ENCODE assay signal across 9 cellular contexts in the genomic region with DNA sequence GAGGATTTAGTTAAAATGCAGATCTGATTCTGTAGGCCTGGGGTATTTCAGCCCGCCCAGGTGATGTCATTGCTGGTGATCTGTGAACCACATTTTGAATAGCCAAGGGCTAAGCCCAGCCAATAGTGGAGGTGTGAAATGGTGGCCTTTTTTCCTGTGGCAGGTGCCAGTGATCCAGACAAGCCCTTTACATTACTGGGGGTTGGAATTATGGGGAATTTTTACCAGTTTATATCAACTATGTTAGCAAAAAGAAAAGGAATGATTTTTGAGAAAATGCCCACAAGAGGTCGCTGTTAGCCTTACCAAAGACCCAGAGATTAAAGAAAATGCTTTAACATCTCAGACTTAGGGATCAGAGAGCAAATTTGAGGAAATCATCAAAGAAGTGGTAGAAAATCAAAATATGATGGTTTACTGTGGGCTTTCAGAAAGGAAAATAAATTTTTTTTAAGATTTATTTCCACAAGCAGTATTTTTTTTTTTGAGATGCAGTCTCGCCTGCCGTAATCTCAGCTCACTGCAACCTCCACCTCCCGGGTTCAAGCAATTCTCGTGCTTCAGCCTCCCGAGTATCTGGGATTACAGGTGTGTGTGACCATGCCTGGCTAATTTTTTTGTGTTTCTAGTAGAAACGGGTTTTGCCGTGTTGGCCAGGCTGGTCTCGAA. TPM values are rescaled to one million over a fixed set of nuclear protein-coding genes. Genes with fewer than 3 reads are reported as not detected.
DNase-seq lines count a peak whose midpoint lies in the region; ATAC-seq, FAIRE-seq and TF ChIP-seq lines count a peak whose summit lies in the region.
"Had no signal": no experiment of that assay in that cellular context is flagged by ENCODE, and none has a peak within 500 bp of the region (broad histone marks: within the 10 kb centered on the region; RNA-seq: fewer than 3 reads in every experiment).

No MANE protein-coding gene starts in this region.

- TF ChIP-seq CTCF in endothelial cell of umbilical vein (IDR thresholded peaks at IDR 0.05; ENCODE audit: extremely low read depth in 1 of 2, insufficient read depth in 1 of 2, low read depth in 1 of 2, low read length in 2 of 2) (peak; percentile 46 to 56), neural crest cell (conservative IDR thresholded peaks at IDR 0.05) (peak; percentile 85)

- H3K27ac Mint-ChIP-seq in activated CD8-positive, alpha-beta memory T cell treated with anti-CD3 and anti-CD28 coated beads, Interleukin-2, amount 10 ng/mL, durations not matched to agents 7 days and 5 days = no peak overlapping the region
- H3K27ac Mint-ChIP-seq in neural crest cell (ENCODE audit: unreplicated experiment) = no peak overlapping the region
- H3K27ac Mint-ChIP-seq: stimulated activated effector memory CD8-positive, alpha-beta T cell treated with anti-CD3 and anti-CD28 coated beads, Interleukin-12 subunit alpha, Interleukin-12 subunit beta, amount 100 ng/mL, for 72 hours had no signal

- BruUV-seq in endothelial cell of umbilical vein (replicated peaks; lab: Mats Ljungman, UMichigan) = no TSS peak

- no peaks in the 10 kb centered on the region for H3K9me3 ChIP-seq in endothelial cell of umbilical vein (replicated peaks; ENCODE audit: control insufficient read depth, insufficient read depth, low read length)

- H3K79me2 ChIP-seq in endothelial cell of umbilical vein (ENCODE audit: control insufficient read depth, insufficient read depth, low read length) = peaks cover 19% of the 10 kb centered on the region

- H3K27ac ChIP-seq in endothelial cell of umbilical vein (ENCODE audit: insufficient read depth, low read depth, low read length) = no peak overlapping the region

- H3K36me3 ChIP-seq in endothelial cell of umbilical vein (ENCODE audit: control insufficient read depth in 2 of 2, extremely low read depth in 1 of 2, insufficient read depth in 2 of 2, low read length in 2 of 2) = no peaks in the 10 kb centered on the region

- H3K4me1 ChIP-seq in endothelial cell of umbilical vein (ENCODE audit: control insufficient read depth, extremely low read depth, insufficient read depth, low read length) = peaks cover 6% of the 10 kb centered on the region

- H3K4me1 Mint-ChIP-seq in activated CD8-positive, alpha-beta memory T cell treated with anti-CD3 and anti-CD28 coated beads, Interleukin-2, amount 10 ng/mL, durations not matched to agents 7 days and 5 days = peaks cover 18% of the 10 kb centered on the region
- H3K4me1 Mint-ChIP-seq in neural crest cell = peaks cover 23% of the 10 kb centered on the region

- no peak for ATAC-seq in activated CD8-positive, alpha-beta memory T cell treated with anti-CD3 and anti-CD28 coated beads, Interleukin-2, amount 10 ng/mL, durations not matched to agents 7 days and 5 days
- ATAC-seq in HG03196 (IDR thresholded peaks at IDR 0.05; ENCODE audit: unreplicated experiment) = no peak
- ATAC-seq: stimulated activated effector memory CD8-positive, alpha-beta T cell treated with anti-CD3 and anti-CD28 coated beads, Interleukin-12 subunit alpha, Interleukin-12 subunit beta, amount 100 ng/mL, for 72 hours had no signal

- no peak overlapping the region for H3K4me2 ChIP-seq in endothelial cell of umbilical vein (ENCODE audit: insufficient read depth, low read length)

- H3K9me1 ChIP-seq in endothelial cell of umbilical vein (replicated peaks; ENCODE audit: control insufficient read depth, extremely low read depth, insufficient read depth, low read length) = no peaks in the 10 kb centered on the region

- no peak overlapping the region for H3K9ac ChIP-seq in endothelial cell of umbilical vein (replicated peaks; ENCODE audit: extremely low read depth, insufficient read depth, low read length)

- peak; percentile 42 for DNase-seq in activated CD8-positive, alpha-beta memory T cell treated with anti-CD3 and anti-CD28 coated beads, Interleukin-2, amount 10 ng/mL, durations not matched to agents 7 days and 5 days
- DNase-seq in activated CD8-positive, alpha-beta memory T cell treated with anti-CD3 and anti-CD28 coated beads, Interleukin-2, amount 50 U/mL, for 4 hours = no peak
- DNase-seq in Jurkat, Clone E6-1 (ENCODE audit: low read depth, low spot score) = peak; percentile 50
- DNase-seq in RPMI8226 (peak; percentile 63), endothelial cell of umbilical vein (ENCODE audit: low read depth, low spot score) (peak; percentile 59), neural crest cell (ENCODE audit: low read depth, low spot score) (peak; percentile 34)
- no peak for DNase-seq in effector CD8-positive, alpha-beta T cell (lab: John Stamatoyannopoulos, UW)

- no peaks in the 10 kb centered on the region for H3K9me3 Mint-ChIP-seq in activated CD8-positive, alpha-beta memory T cell treated with anti-CD3 and anti-CD28 coated beads, Interleukin-2, amount 10 ng/mL, durations not matched to agents 7 days and 5 days (ENCODE audit: low read depth)
- peaks cover 5% of the 10 kb centered on the region for H3K9me3 Mint-ChIP-seq in neural crest cell

- intact Hi-C loops in endothelial cell of umbilical vein (cut with micrococcal nuclease) = loop anchor here (1.0 to 5.0 kb wide), 3 partner anchors 41 to 327 kb away; partner anchors contain the start of genes IQCK and KNOP1

- H3K27me3 ChIP-seq in endothelial cell of umbilical vein (ENCODE audit: control insufficient read depth in 2 of 2, insufficient read depth in 2 of 2, low read length in 2 of 2) = no peaks in the 10 kb centered on the region

- dilution Hi-C loops in endothelial cell of umbilical vein (cut with MboI; ENCODE audit: extremely low pct_ligation_motif_present, low sequenced_read_pairs) = no loop called here

- peaks cover 3% of the 10 kb centered on the region for H4K20me1 ChIP-seq in endothelial cell of umbilical vein (replicated peaks; ENCODE audit: control insufficient read depth, extremely low read depth, insufficient read depth, low read length)

- H3K4me3 ChIP-seq in Jurkat, Clone E6-1 (ENCODE audit: low read length) = no peak overlapping the region
- no peak overlapping the region for H3K4me3 ChIP-seq in endothelial cell of umbilical vein (replicated peaks in 1 of 3; ENCODE audit: insufficient read depth in 1 of 3, low read depth in 1 of 3, low read length in 3 of 3)

- H3K36me3 Mint-ChIP-seq in activated CD8-positive, alpha-beta memory T cell treated with anti-CD3 and anti-CD28 coated beads, Interleukin-2, amount 10 ng/mL, durations not matched to agents 7 days and 5 days = peaks cover 6% of the 10 kb centered on the region
- peaks cover 10% of the 10 kb centered on the region for H3K36me3 Mint-ChIP-seq in neural crest cell (ENCODE audit: low read depth)

- no peak overlapping the region for H3K4me3 Mint-ChIP-seq in activated CD8-positive, alpha-beta memory T cell treated with anti-CD3 and anti-CD28 coated beads, Interleukin-2, amount 10 ng/mL, durations not matched to agents 7 days and 5 days
- H3K4me3 Mint-ChIP-seq in neural crest cell = peak overlapping the region; percentile 77
- H3K4me3 Mint-ChIP-seq: stimulated activated effector memory CD8-positive, alpha-beta T cell treated with anti-CD3 and anti-CD28 coated beads, Interleukin-12 subunit alpha, Interleukin-12 subunit beta, amount 100 ng/mL, for 72 hours had no signal

- no peaks in the 10 kb centered on the region for H3K27me3 Mint-ChIP-seq in activated CD8-positive, alpha-beta memory T cell treated with anti-CD3 and anti-CD28 coated beads, Interleukin-2, amount 10 ng/mL, durations not matched to agents 7 days and 5 days
- H3K27me3 Mint-ChIP-seq in neural crest cell (ENCODE audit: low read depth) = no peaks in the 10 kb centered on the region

- POLR2A ChIA-PET in endothelial cell of umbilical vein (lab: Charles Lee) = no interaction called here

- peak; percentile 88 for FAIRE-seq in endothelial cell of umbilical vein (lab: Jason Lieb, UNC)

- H2AFZ ChIP-seq in endothelial cell of umbilical vein (ENCODE audit: low read depth, low read length) = no peak overlapping the region

- no peak for TF ChIP-seq POLR2A in endothelial cell of umbilical vein (IDR thresholded peaks at IDR 0.05; ENCODE audit: low read depth, low read length)

- CTCF ChIA-PET in activated CD8-positive, alpha-beta memory T cell treated with anti-CD3 and anti-CD28 coated beads, Interleukin-2, amount 10 ng/mL, durations not matched to agents 7 days and 5 days (lab: Charles Lee) = interaction anchor here (0.6 to 6.4 kb wide), 6 partner anchors 9 to 327 kb away, joined by 3 to 41 read pairs (median 4); partner anchors contain the start of gene CCP110
- CTCF ChIA-PET in endothelial cell of umbilical vein (lab: Charles Lee) = interaction anchor here (0.7 to 2.2 kb wide), 5 partner anchors 24 to 348 kb away, joined by 3 to 8 read pairs (median 4); no protein-coding TSS in a partner anchor

RNA-seq across cellular contexts. Expression of gene VPS35L, which starts 3.9 kb away (rescaled TPM):
- total RNA-seq in activated CD8-positive, alpha-beta memory T cell treated with anti-CD3 and anti-CD28 coated beads, Interleukin-2, amount 10 ng/mL, durations not matched to agents 7 days and 5 days = 10 to 100 TPM; 43.4 to 47.7 TPM
- polyA plus RNA-seq in Jurkat, Clone E6-1 (2012; ENCODE audit: insufficient read depth, insufficient read length) = 10.8 TPM
- 80.2 and 91.1 TPM in 2 replicates for total RNA-seq in endothelial cell of umbilical vein
- polyA plus RNA-seq in endothelial cell of umbilical vein = 43.7 and 49.1 TPM in 2 replicates
- polyA plus RNA-seq in endothelial cell of umbilical vein (2011; cell fraction: cytosol; rRNA removed) = 43.0 and 54.1 TPM in 2 replicates
- polyA plus RNA-seq in endothelial cell of umbilical vein (2011; cell fraction: nucleus; rRNA removed) = 79.7 and 86.1 TPM in 2 replicates
- 50.2 and 54.4 TPM in 2 replicates for polyA plus RNA-seq in endothelial cell of umbilical vein (2012)
- 131 and 172 TPM in 2 replicates for polyA minus RNA-seq in endothelial cell of umbilical vein
- polyA minus RNA-seq in endothelial cell of umbilical vein (2011; cell fraction: cytosol; rRNA and poly(A)+ RNA removed) = 6.9 TPM
- polyA minus RNA-seq in endothelial cell of umbilical vein (2011; cell fraction: nucleus; rRNA and poly(A)+ RNA removed) = 127 and 144 TPM in 2 replicates
- total RNA-seq in neural crest cell = 59.1 and 63.6 TPM in 2 replicates

RNA-seq across cellular contexts. Expression of gene CCP110, which starts 35.6 kb away (rescaled TPM):
- 10 to 100 TPM; 45.0 to 45.3 TPM for total RNA-seq in activated CD8-positive, alpha-beta memory T cell treated with anti-CD3 and anti-CD28 coated beads, Interleukin-2, amount 10 ng/mL, durations not matched to agents 7 days and 5 days
- 35.3 TPM for polyA plus RNA-seq in Jurkat, Clone E6-1 (2012; ENCODE audit: insufficient read depth, insufficient read length)
- total RNA-seq in endothelial cell of umbilical vein = 16.5 and 24.5 TPM in 2 replicates
- 2.5 and 3.7 TPM in 2 replicates for polyA plus RNA-seq in endothelial cell of umbilical vein
- polyA plus RNA-seq in endothelial cell of umbilical vein (2011; cell fraction: cytosol; rRNA removed) = 5.8 and 6.0 TPM in 2 replicates
- 7.2 and 10.4 TPM in 2 replicates for polyA plus RNA-seq in endothelial cell of umbilical vein (2011; cell fraction: nucleus; rRNA removed)
- 8.0 and 12.7 TPM in 2 replicates for polyA plus RNA-seq in endothelial cell of umbilical vein (2012)
- 4.8 and 6.4 TPM in 2 replicates for polyA minus RNA-seq in endothelial cell of umbilical vein
- 5.8 TPM for polyA minus RNA-seq in endothelial cell of umbilical vein (2011; cell fraction: cytosol; rRNA and poly(A)+ RNA removed)
- polyA minus RNA-seq in endothelial cell of umbilical vein (2011; cell fraction: nucleus; rRNA and poly(A)+ RNA removed) = 6.6 and 11.9 TPM in 2 replicates
- total RNA-seq in neural crest cell = 35.2 and 36.3 TPM in 2 replicates

RNA-seq across cellular contexts. Expression of gene GDE1, which starts 37.5 kb away (rescaled TPM):
- total RNA-seq in activated CD8-positive, alpha-beta memory T cell treated with anti-CD3 and anti-CD28 coated beads, Interleukin-2, amount 10 ng/mL, durations not matched to agents 7 days and 5 days = 10 to 100 TPM; 21.3 to 31.8 TPM
- polyA plus RNA-seq in Jurkat, Clone E6-1 (2012; ENCODE audit: insufficient read depth, insufficient read length) = 52.0 TPM
- total RNA-seq in endothelial cell of umbilical vein (50.5 and 51.5 TPM in 2 replicates), neural crest cell (61.9 and 63.2 TPM in 2 replicates)
- 32.9 and 34.9 TPM in 2 replicates for polyA plus RNA-seq in endothelial cell of umbilical vein
- polyA plus RNA-seq in endothelial cell of umbilical vein (2011; cell fraction: cytosol; rRNA removed) = 40.5 and 46.7 TPM in 2 replicates
- 17.8 and 23.6 TPM in 2 replicates for polyA plus RNA-seq in endothelial cell of umbilical vein (2011; cell fraction: nucleus; rRNA removed)
- polyA plus RNA-seq in endothelial cell of umbilical vein (2012) = 64.9 and 87.5 TPM in 2 replicates
- 23.2 and 26.1 TPM in 2 replicates for polyA minus RNA-seq in endothelial cell of umbilical vein
- polyA minus RNA-seq in endothelial cell of umbilical vein (2011; cell fraction: cytosol; rRNA and poly(A)+ RNA removed) = 24.1 TPM
- 9.9 and 12.9 TPM in 2 replicates for polyA minus RNA-seq in endothelial cell of umbilical vein (2011; cell fraction: nucleus; rRNA and poly(A)+ RNA removed)

Comparison
In these comparisons a context has a peak if more than half of its experiments do, and no peak if none do; other contexts are left out.
1. DNase-seq: peak in activated CD8-positive, alpha-beta memory T cell treated with anti-CD3 and anti-CD28 coated beads, Interleukin-2, amount 10 ng/mL, durations not matched to agents 7 days and 5 days (single experiment), Jurkat, Clone E6-1 (single experiment), RPMI8226 (single experiment), endothelial cell of umbilical vein (single experiment) and neural crest cell (single experiment); none in activated CD8-positive, alpha-beta memory T cell treated with anti-CD3 and anti-CD28 coated beads, Interleukin-2, amount 50 U/mL, for 4 hours (single experiment) and effector CD8-positive, alpha-beta T cell (single experiment).